Comparison of ENCODE assay signal across 8 cellular contexts in the genomic region with DNA sequence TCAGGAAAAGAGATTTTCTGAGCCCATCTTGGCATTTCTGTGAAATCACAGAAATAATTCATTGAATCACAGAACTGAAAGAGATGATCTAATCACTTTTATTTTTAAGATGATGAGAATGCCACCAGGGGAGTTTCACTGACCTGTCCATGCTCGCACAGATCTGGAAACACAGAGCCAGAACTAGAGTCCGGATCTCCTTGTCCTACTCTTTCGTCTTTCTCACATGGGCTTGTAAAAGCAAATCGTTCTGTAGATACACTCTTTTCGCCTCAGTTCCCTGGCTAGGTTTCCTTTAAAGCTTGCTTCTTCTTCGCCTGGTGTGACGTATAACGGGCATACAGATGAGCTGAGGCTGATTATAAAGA.
DNase-seq lines count a peak whose midpoint lies in the region; ATAC-seq and TF ChIP-seq lines count a peak whose summit lies in the region.

No MANE protein-coding gene starts in this region.

- ATAC-seq in GM21717 (IDR thresholded peaks at IDR 0.05; ENCODE audit: unreplicated experiment) (peak; percentile 48), RWPE2 (ENCODE audit: low read depth) (peak; percentile 6; the same call in 1 of the 3 replicates), lower lobe of right lung (peak; percentile 1 to 9)

- H3K4me3 ChIP-seq in BLaER1: no peak overlapping the region
- H3K4me3 ChIP-seq in RWPE2 (ENCODE audit: severe bottlenecking): no peak overlapping the region
- peak overlapping the region; percentile 22 for H3K4me3 ChIP-seq in lower lobe of right lung

- no peak overlapping the region; the same call in 1 of the 2 replicates for H3K27ac ChIP-seq in BLaER1
- peak overlapping the region; percentile 87 for H3K27ac ChIP-seq in RWPE2 (ENCODE audit: poor library complexity, severe bottlenecking)
- peak overlapping the region; percentile 77 for H3K27ac ChIP-seq in lower lobe of right lung

- intact Hi-C loops in lower lobe of right lung (cut with DNase I): no loop called here

- H3K27me3 ChIP-seq in BLaER1 (no peaks in the 10 kb centered on the region), RWPE2 (ENCODE audit: insufficient read depth, poor library complexity, severe bottlenecking) (no peaks in the 10 kb centered on the region), lower lobe of right lung (ENCODE audit: low read depth) (no peaks in the 10 kb centered on the region)

- H3K9me3 ChIP-seq in BLaER1: no peaks in the 10 kb centered on the region
- no peaks in the 10 kb centered on the region for H3K9me3 ChIP-seq in RWPE2 (ENCODE audit: severe bottlenecking)
- no peaks in the 10 kb centered on the region for H3K9me3 ChIP-seq in lower lobe of right lung

- H3K4me1 ChIP-seq in BLaER1 (peaks cover 36% of the 10 kb centered on the region), RWPE2 (ENCODE audit: insufficient read depth, poor library complexity, severe bottlenecking) (peaks cover 45% of the 10 kb centered on the region), lower lobe of right lung (peaks cover 34% of the 10 kb centered on the region)

- DNase-seq in RWPE2 (ENCODE audit: low spot score): no peak
- no peak for DNase-seq in lower lobe of right lung
- no peak for DNase-seq in NCI-H1417 treated with DMSO at 0.1 percent for 48 hours (lab: John Stamatoyannopoulos, UW)
- DNase-seq in NCI-H526 (lab: John Stamatoyannopoulos, UW): no peak
- no peak for DNase-seq in NCI-H1105 treated with DMSO at 0.1 percent for 48 hours (lab: John Stamatoyannopoulos, UW)
- DNase-seq in putamen (ENCODE audit: low spot score): no peak

- H3K36me3 ChIP-seq in BLaER1 (no peaks in the 10 kb centered on the region), RWPE2 (ENCODE audit: low read depth) (no peaks in the 10 kb centered on the region), lower lobe of right lung (no peaks in the 10 kb centered on the region)

- peak overlapping the region; percentile 4; the same call in 1 of the 2 replicates for H3K9ac ChIP-seq in BLaER1

- no peaks in the 10 kb centered on the region for H4K20me1 ChIP-seq in BLaER1

- H3K4me2 ChIP-seq in BLaER1: peak overlapping the region; percentile 68

- TF ChIP-seq CTCF in RWPE2 (IDR thresholded peaks at IDR 0.05; ENCODE audit: poor library complexity, severe bottlenecking) (no peak), lower lobe of right lung (IDR thresholded peaks at IDR 0.05) (no peak)
